8 cellular contexts compared by ENCODE assay signal in the genomic region with DNA sequence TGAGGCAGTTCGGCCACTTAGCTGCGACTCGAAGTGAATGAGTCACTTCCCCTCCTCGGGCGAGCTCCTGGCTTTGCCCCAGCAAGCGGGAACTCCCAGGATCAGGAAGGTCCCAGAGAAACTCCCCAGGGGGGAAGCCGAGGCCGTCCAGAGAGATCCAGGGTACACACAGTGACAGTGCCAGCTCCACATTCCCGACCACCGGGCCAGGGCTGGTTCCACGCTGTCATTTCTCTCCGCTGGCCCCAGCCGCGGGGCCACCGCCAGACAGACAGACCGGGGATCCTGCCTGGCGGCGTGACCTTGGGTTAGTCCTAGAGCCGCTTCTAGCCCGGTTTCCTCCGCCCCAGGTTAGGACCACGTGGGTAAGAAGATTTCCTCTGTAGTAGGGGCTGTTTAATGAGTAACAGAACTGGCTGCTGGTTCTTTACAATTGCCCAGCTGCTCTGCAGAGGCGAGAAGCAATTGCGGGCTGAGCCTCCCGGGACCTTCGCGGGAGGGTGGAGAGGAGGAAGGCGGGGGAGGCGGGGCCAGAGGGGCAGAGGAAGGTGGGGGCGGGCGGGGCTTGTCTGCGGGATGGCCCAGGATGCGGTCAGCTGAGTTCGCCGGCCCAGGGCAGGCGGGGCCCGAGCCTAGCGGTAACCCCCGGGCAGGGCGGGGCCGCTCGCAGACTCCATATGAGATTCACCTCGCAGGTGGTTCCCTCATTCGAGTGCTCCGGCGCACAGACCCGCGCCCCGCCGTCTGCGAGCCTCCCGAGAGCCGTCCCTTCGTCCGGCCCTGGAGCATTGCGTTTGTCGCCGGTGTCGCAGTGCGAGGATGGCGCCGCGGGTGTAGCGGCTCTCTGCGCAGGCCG.
DNase-seq lines count a peak whose midpoint lies in the region; ATAC-seq and TF ChIP-seq lines count a peak whose summit lies in the region.

Gene UPP1 (plus strand): TSS at position 707 of the 856 bp plus-strand sequence. CDS start 5,519 bp downstream, outside the sequence.

- peak within 1 kb of the TSS; percentile 96 for H3K27ac ChIP-seq in 22Rv1

- no peak for TF ChIP-seq CTCF in 22Rv1 (IDR thresholded peaks at IDR 0.05)

- peak; percentile 62 for ATAC-seq in GM18511 (IDR thresholded peaks at IDR 0.05; ENCODE audit: unreplicated experiment)
- ATAC-seq in HG03025 (IDR thresholded peaks at IDR 0.05; ENCODE audit: low FRiP score, unreplicated experiment), result peak; percentile 51

- DNase-seq in NCI-H2227 (lab: John Stamatoyannopoulos, UW; ENCODE audit: unreplicated experiment) (peak; percentile 55), islet precursor cell (peak; percentile 98)
- DNase-seq in activated CD4-positive, CD25-positive, alpha-beta regulatory T cell treated with anti-CD3 and anti-CD28 coated beads, Interleukin-2, amount 50 U/mL, for 16 hours (ENCODE audit: low read depth, low spot score), result peak; percentile 70
- DNase-seq in central memory CD4-positive, alpha-beta T cell, result peak; percentile 86
- DNase-seq in stimulated activated CD4-positive, alpha-beta T cell treated with anti-CD3 and anti-CD28 coated beads, Interleukin-15, amount 100 ng/mL, for 1 hour (ENCODE audit: low read depth in 1 of 2, low spot score in 1 of 2), result peak; percentile 72 to 87

Comparison
In these comparisons a context has a peak if more than half of its experiments do, and no peak if none do; other contexts are left out.
1. Peak in every context shown above with its lines: DNase-seq, ATAC-seq and H3K27ac ChIP-seq.